In genomic region chr12:29713729-29714128, GRCh38 we compare ENCODE assay signal across 29 cellular contexts.
DNase-seq lines count a peak whose midpoint lies in the region; ATAC-seq and TF ChIP-seq lines count a peak whose summit lies in the region.
"Had no signal": no experiment of that assay in that cellular context is flagged by ENCODE, and none has a peak within 500 bp of the region (broad histone marks: within the 10 kb centered on the region; RNA-seq: fewer than 3 reads in every experiment).

No MANE protein-coding gene starts in this region.

- no peaks in the 10 kb centered on the region for H3K9me3 Mint-ChIP-seq in MCF 10A (ENCODE audit: unreplicated experiment)
- no peaks in the 10 kb centered on the region for H3K9me3 Mint-ChIP-seq in nephron
- H3K9me3 Mint-ChIP-seq: activated CD8-positive, alpha-beta T cell treated with anti-CD3 and anti-CD28 coated beads for 36 hours; activated naive CD4-positive, alpha-beta T cell treated with anti-CD3 and anti-CD28 coated beads, Interleukin-2, amount 50 U/mL, for 72 hours; CD4-positive, alpha-beta memory T cell; stimulated activated effector memory CD8-positive, alpha-beta T cell treated with anti-CD3 and anti-CD28 coated beads, Interleukin-12 subunit alpha, Interleukin-12 subunit beta, amount 100 ng/mL, for 72 hours had no signal

- WGBS in spleen, 5 donors: 79 to 87% (median 83%) methylated on average over 3 of the region's 3 CpGs

- intact Hi-C loops in MCF 10A (cut with micrococcal nuclease): loop anchor here (1.0 to 2.0 kb wide), 2 partner anchors 31 to 69 kb away; partner anchors contain the start of gene TMTC1
- intact Hi-C loops in breast epithelium (cut with DNase I; ENCODE audit: low total_unique reads): no loop called here
- intact Hi-C loops in ascending aorta (cut with DNase I): loop anchor here (5.0 kb wide), 2 partner anchors 54 to 69 kb away; partner anchors contain the start of gene TMTC1
- intact Hi-C loops in sciatic nerve (cut with DNase I): no loop called here
- intact Hi-C loops in spleen (cut with DNase I; ENCODE audit: low total_unique reads): no loop called here

- H3K4me3 Mint-ChIP-seq in MCF 10A (ENCODE audit: unreplicated experiment) (peak overlapping the region; percentile 65), nephron (no peak overlapping the region)
- H3K4me3 Mint-ChIP-seq: activated CD8-positive, alpha-beta T cell treated with anti-CD3 and anti-CD28 coated beads for 36 hours; CD4-positive, alpha-beta memory T cell; IgD-negative memory B cell; naive thymus-derived CD4-positive, alpha-beta T cell; stimulated activated effector memory CD8-positive, alpha-beta T cell treated with anti-CD3 and anti-CD28 coated beads, Interleukin-12 subunit alpha, Interleukin-12 subunit beta, amount 100 ng/mL, for 72 hours; T-helper 17 cell had no signal

- BruUV-seq in MCF 10A (replicated peaks; lab: Mats Ljungman, UMichigan): no TSS peak

- H3K27me3 Mint-ChIP-seq in MCF 10A (ENCODE audit: insufficient read depth, unreplicated experiment) (no peaks in the 10 kb centered on the region), nephron (ENCODE audit: low read depth) (peaks cover 6% of the 10 kb centered on the region)
- H3K27me3 Mint-ChIP-seq: IgD-negative memory B cell had no signal

- H3K4me1 ChIP-seq in breast epithelium: no peaks in the 10 kb centered on the region
- H3K4me1 ChIP-seq in ascending aorta: peaks cover 2 to 24% of the 10 kb centered on the region in 2 donors
- peaks cover 12 to 40% of the 10 kb centered on the region in 2 donors for H3K4me1 ChIP-seq in thoracic aorta (ENCODE audit: control insufficient read depth in 1 of 2, low read depth in 2 of 2)
- H3K4me1 ChIP-seq in spleen: peaks cover 0 to 24% (median 4%) of the 10 kb centered on the region in 6 donors
- H3K4me1 ChIP-seq: A549 had no signal

- DNase-seq in MCF 10A (ENCODE audit: unreplicated experiment) (peak; percentile 62), breast epithelium (ENCODE audit: low spot score in 2 of 2) (no peak), ascending aorta (ENCODE audit: low spot score in 2 of 2) (no peak), thoracic aorta (ENCODE audit: low spot score) (no peak), sciatic nerve (ENCODE audit: low spot score) (no peak), spleen (no peak)
- DNase-seq: activated CD8-positive, alpha-beta T cell treated with anti-CD3 and anti-CD28 coated beads for 36 hours; activated T-cell treated with anti-CD3 and anti-CD28 coated beads for 4 hours; caudate nucleus; CD4-positive, alpha-beta memory T cell; dermis blood vessel endothelial cell; islet precursor cell; midbrain; naive thymus-derived CD4-positive, alpha-beta T cell; NCI-H1092 treated with DMSO at 0.1 percent for 48 hours; NCI-H187; NCI-H2227 treated with DMSO at 0.1 percent for 48 hours; NCI-H526 treated with DMSO at 0.1 percent for 48 hours; retina; stimulated activated CD4-positive, alpha-beta T cell treated with anti-CD3 and anti-CD28 coated beads, Interleukin-12 subunit alpha, Interleukin-12 subunit beta, amount 100 ng/mL, for 4 hours; stimulated activated CD4-positive, alpha-beta T cell treated with anti-CD3 and anti-CD28 coated beads, Interleukin-4, amount 100 ng/mL, for 1 hour; T-helper 17 cell had no signal

- POLR2A ChIA-PET in MCF 10A (lab: Yijun Ruan, JAX): interaction anchor here (1.3 to 3.2 kb wide), 3 partner anchors 29 to 70 kb away, joined by 3 to 28 read pairs (median 6); partner anchors contain the start of gene TMTC1

- peaks cover 46% of the 10 kb centered on the region for H3K4me1 Mint-ChIP-seq in MCF 10A (ENCODE audit: insufficient read depth, unreplicated experiment)
- peaks cover 50% of the 10 kb centered on the region for H3K4me1 Mint-ChIP-seq in nephron
- H3K4me1 Mint-ChIP-seq: CD4-positive, alpha-beta memory T cell; IgD-negative memory B cell; stimulated activated effector memory CD8-positive, alpha-beta T cell treated with anti-CD3 and anti-CD28 coated beads, Interleukin-12 subunit alpha, Interleukin-12 subunit beta, amount 100 ng/mL, for 72 hours; T-helper 17 cell had no signal

- H3K27me3 ChIP-seq in breast epithelium (no peaks in the 10 kb centered on the region), ascending aorta (no peaks in the 10 kb centered on the region), thoracic aorta (replicated peaks; ENCODE audit: insufficient read depth) (no peaks in the 10 kb centered on the region), spleen (replicated peaks in 1 of 7) (no peaks in the 10 kb centered on the region)

- no peak overlapping the region for H3K27ac ChIP-seq in breast epithelium
- H3K27ac ChIP-seq in ascending aorta: peak overlapping the region; percentile 61 to 62
- H3K27ac ChIP-seq in thoracic aorta: peak overlapping the region; percentile 22 to 37
- peak overlapping the region in 2 of 8 donors; percentile 9 to 41 for H3K27ac ChIP-seq in spleen
- H3K27ac ChIP-seq: A549, SK-N-MC had no signal

- no peak overlapping the region for H3K4me3 ChIP-seq in breast epithelium
- H3K4me3 ChIP-seq in ascending aorta: no peak overlapping the region
- no peak overlapping the region for H3K4me3 ChIP-seq in thoracic aorta
- H3K4me3 ChIP-seq in spleen: no peak overlapping the region
- H3K4me3 ChIP-seq: A549, SK-N-MC had no signal

- H3K36me3 Mint-ChIP-seq in MCF 10A (ENCODE audit: insufficient read depth, unreplicated experiment) (peaks cover 77% of the 10 kb centered on the region), nephron (ENCODE audit: low read depth) (peaks cover 6% of the 10 kb centered on the region)
- H3K36me3 Mint-ChIP-seq: activated naive CD4-positive, alpha-beta T cell treated with anti-CD3 and anti-CD28 coated beads, Interleukin-2, amount 50 U/mL, for 72 hours; CD4-positive, alpha-beta memory T cell; IgD-negative memory B cell; stimulated activated effector memory CD8-positive, alpha-beta T cell treated with anti-CD3 and anti-CD28 coated beads, Interleukin-12 subunit alpha, Interleukin-12 subunit beta, amount 100 ng/mL, for 72 hours had no signal

- H3K36me3 ChIP-seq in breast epithelium: no peaks in the 10 kb centered on the region
- H3K36me3 ChIP-seq in ascending aorta: no peaks in the 10 kb centered on the region
- no peaks in the 10 kb centered on the region for H3K36me3 ChIP-seq in thoracic aorta
- H3K36me3 ChIP-seq in spleen: no peaks in the 10 kb centered on the region

- TF ChIP-seq POLR2A in breast epithelium (IDR thresholded peaks at IDR 0.05): no peak
- TF ChIP-seq POLR2A in spleen (IDR thresholded peaks at IDR 0.05): no peak

- ATAC-seq in thoracic aorta (ENCODE audit: insufficient number of reproducible peaks, low FRiP score, low read depth): no peak
- ATAC-seq in sciatic nerve: no peak
- no peak for ATAC-seq in GM21576 (IDR thresholded peaks at IDR 0.05; ENCODE audit: unreplicated experiment)
- ATAC-seq: A549; activated CD8-positive, alpha-beta T cell treated with anti-CD3 and anti-CD28 coated beads for 36 hours; activated naive CD4-positive, alpha-beta T cell treated with anti-CD3 and anti-CD28 coated beads, Interleukin-2, amount 50 U/mL, for 72 hours; naive thymus-derived CD4-positive, alpha-beta T cell; stimulated activated effector memory CD8-positive, alpha-beta T cell treated with anti-CD3 and anti-CD28 coated beads, Interleukin-12 subunit alpha, Interleukin-12 subunit beta, amount 100 ng/mL, for 72 hours; T-helper 17 cell had no signal

- CTCF ChIA-PET in MCF 10A (lab: Yijun Ruan, JAX): no interaction called here

- TF ChIP-seq CTCF in MCF 10A (IDR thresholded peaks at IDR 0.05; ENCODE audit: unreplicated experiment) (no peak), breast epithelium (IDR thresholded peaks at IDR 0.05) (no peak), ascending aorta (IDR thresholded peaks at IDR 0.05) (no peak), nephron (IDR thresholded peaks at IDR 0.05; ENCODE audit: unreplicated experiment in 3 of 3) (no peak), thoracic aorta (IDR thresholded peaks at IDR 0.05) (no peak), spleen (IDR thresholded peaks at IDR 0.05 in 8 of 11, conservative IDR thresholded peaks at IDR 0.05 in 3 of 11) (no peak)

- H3K27ac Mint-ChIP-seq in MCF 10A (ENCODE audit: low read depth, unreplicated experiment) (peak overlapping the region; percentile 99), nephron (peak overlapping the region in 2 of 3 experiments; percentile 2 to 61)
- H3K27ac Mint-ChIP-seq: activated CD8-positive, alpha-beta T cell treated with anti-CD3 and anti-CD28 coated beads for 36 hours; activated naive CD4-positive, alpha-beta T cell treated with anti-CD3 and anti-CD28 coated beads, Interleukin-2, amount 50 U/mL, for 72 hours; CD4-positive, alpha-beta memory T cell; IgD-negative memory B cell; naive thymus-derived CD4-positive, alpha-beta T cell; stimulated activated effector memory CD8-positive, alpha-beta T cell treated with anti-CD3 and anti-CD28 coated beads, Interleukin-12 subunit alpha, Interleukin-12 subunit beta, amount 100 ng/mL, for 72 hours; T-helper 17 cell had no signal

- H3K9me3 ChIP-seq in breast epithelium (no peaks in the 10 kb centered on the region), ascending aorta (no peaks in the 10 kb centered on the region), thoracic aorta (no peaks in the 10 kb centered on the region), spleen (no peaks in the 10 kb centered on the region)
- H3K9me3 ChIP-seq: A549 had no signal

Comparison
In these comparisons a context has a peak if more than half of its experiments do, and no peak if none do; other contexts are left out.
1. intact Hi-C loops: an anchor here in MCF 10A (1.0 to 2.0 kb wide) and ascending aorta (5.0 kb wide); none called in breast epithelium, sciatic nerve and spleen.
2. H3K27ac ChIP-seq: peak in ascending aorta (2 of 2) and thoracic aorta (2 of 2); none in breast epithelium (0 of 2).